Comparison of ENCODE assay signal across 8 cellular contexts in genomic region chr3:11271986-11272904, GRCh38. TPM values are rescaled to one million over a fixed set of nuclear protein-coding genes. Genes with fewer than 3 reads are reported as not detected.
DNase-seq lines count a peak whose midpoint lies in the region; FAIRE-seq and TF ChIP-seq lines count a peak whose summit lies in the region.

A gene with protein sequence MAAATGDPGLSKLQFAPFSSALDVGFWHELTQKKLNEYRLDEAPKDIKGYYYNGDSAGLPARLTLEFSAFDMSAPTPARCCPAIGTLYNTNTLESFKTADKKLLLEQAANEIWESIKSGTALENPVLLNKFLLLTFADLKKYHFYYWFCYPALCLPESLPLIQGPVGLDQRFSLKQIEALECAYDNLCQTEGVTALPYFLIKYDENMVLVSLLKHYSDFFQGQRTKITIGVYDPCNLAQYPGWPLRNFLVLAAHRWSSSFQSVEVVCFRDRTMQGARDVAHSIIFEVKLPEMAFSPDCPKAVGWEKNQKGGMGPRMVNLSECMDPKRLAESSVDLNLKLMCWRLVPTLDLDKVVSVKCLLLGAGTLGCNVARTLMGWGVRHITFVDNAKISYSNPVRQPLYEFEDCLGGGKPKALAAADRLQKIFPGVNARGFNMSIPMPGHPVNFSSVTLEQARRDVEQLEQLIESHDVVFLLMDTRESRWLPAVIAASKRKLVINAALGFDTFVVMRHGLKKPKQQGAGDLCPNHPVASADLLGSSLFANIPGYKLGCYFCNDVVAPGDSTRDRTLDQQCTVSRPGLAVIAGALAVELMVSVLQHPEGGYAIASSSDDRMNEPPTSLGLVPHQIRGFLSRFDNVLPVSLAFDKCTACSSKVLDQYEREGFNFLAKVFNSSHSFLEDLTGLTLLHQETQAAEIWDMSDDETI (plus strand): TSS chr3:11272397. CDS start chr3:11298696, 26,299 bp downstream.

- intact Hi-C loops in activated naive CD4-positive, alpha-beta T cell treated with anti-CD3 and anti-CD28 coated beads for 36 hours (cut with micrococcal nuclease): loop anchor here (1.0 to 5.0 kb wide), 6 partner anchors 19 to 1390 kb away; partner anchors contain the start of gene RAF1

- H3K27ac Mint-ChIP-seq in activated naive CD4-positive, alpha-beta T cell treated with anti-CD3 and anti-CD28 coated beads for 36 hours: peak within 1 kb of the TSS; percentile 93

- H3K9me3 Mint-ChIP-seq in activated naive CD4-positive, alpha-beta T cell treated with anti-CD3 and anti-CD28 coated beads for 36 hours: peaks cover 7% of the 10 kb centered on the region

- H3K27me3 ChIP-seq in neutrophil: no peaks in the 10 kb centered on the region

- TF ChIP-seq CTCF in HFF-Myc (IDR thresholded peaks at IDR 0.05; ENCODE audit: low read depth, low read length, missing control alignments) (no peak), neutrophil (IDR thresholded peaks at IDR 0.05) (peak; percentile 77)

- peak within 1 kb of the TSS; percentile 99 for H3K4me3 ChIP-seq in HFF-Myc (replicated peaks; ENCODE audit: low read depth, low read length)
- peak within 1 kb of the TSS; percentile 86 to 89 for H3K4me3 ChIP-seq in neutrophil (ENCODE audit: low read depth in 1 of 2, low read length in 1 of 2)

- CTCF ChIA-PET in activated naive CD4-positive, alpha-beta T cell treated with anti-CD3 and anti-CD28 coated beads for 36 hours (lab: Charles Lee): interaction anchor here (0.5 to 1.7 kb wide), 3 partner anchors 11 to 1085 kb away, joined by 3 to 4 read pairs (median 4); no protein-coding TSS in a partner anchor

- H3K4me1 ChIP-seq in neutrophil (ENCODE audit: control insufficient read depth in 1 of 2, insufficient read depth in 1 of 2, low read depth in 1 of 2, low read length in 1 of 2): peaks cover 61% of the 10 kb centered on the region in 2 experiments

- H3K27ac ChIP-seq in neutrophil (peak within 1 kb of the TSS; percentile 95), substantia nigra (ENCODE audit: low read depth, low read length, poor library complexity, severe bottlenecking) (peak within 1 kb of the TSS; percentile 75)

- H3K4me1 Mint-ChIP-seq in activated naive CD4-positive, alpha-beta T cell treated with anti-CD3 and anti-CD28 coated beads for 36 hours (ENCODE audit: low read depth): peaks cover 43% of the 10 kb centered on the region

- no peaks in the 10 kb centered on the region for H3K9me3 ChIP-seq in neutrophil

- FAIRE-seq in frontal cortex (lab: Jason Lieb, UNC): no peak

- peak within 1 kb of the TSS; percentile 93 for H3K4me3 Mint-ChIP-seq in activated naive CD4-positive, alpha-beta T cell treated with anti-CD3 and anti-CD28 coated beads for 36 hours

- DNase-seq in GM04503 (ENCODE audit: low read depth): peak; percentile 67
- DNase-seq in HFF-Myc (ENCODE audit: extremely low read depth, low read depth): peak; percentile 89
- peak; percentile 98 for DNase-seq in NAMALWA (ENCODE audit: low spot score)
- DNase-seq in SK-N-DZ (ENCODE audit: low spot score): peak; percentile 97
- DNase-seq in activated naive CD4-positive, alpha-beta T cell treated with anti-CD3 and anti-CD28 coated beads for 36 hours: peak; percentile 97
- DNase-seq in frontal cortex (ENCODE audit: low spot score in 2 of 2): peak; percentile 81 to 95
- peak; percentile 76 to 98 (median 91) for DNase-seq in substantia nigra (lab: John Stamatoyannopoulos, UW)

- peaks cover 21% of the 10 kb centered on the region for H3K36me3 Mint-ChIP-seq in activated naive CD4-positive, alpha-beta T cell treated with anti-CD3 and anti-CD28 coated beads for 36 hours (ENCODE audit: low read depth)

- H3K27me3 Mint-ChIP-seq in activated naive CD4-positive, alpha-beta T cell treated with anti-CD3 and anti-CD28 coated beads for 36 hours (ENCODE audit: low read depth): no peaks in the 10 kb centered on the region

- no peaks in the 10 kb centered on the region for H3K36me3 ChIP-seq in neutrophil

RNA-seq across cellular contexts. Expression of the gene that starts here (rescaled TPM):
- 31.4 and 37.8 TPM in 2 replicates for polyA plus RNA-seq in SK-N-DZ (2014; cell fraction: cytosol; rRNA removed)
- 30.9 and 35.2 TPM in 2 replicates for polyA plus RNA-seq in SK-N-DZ (2014; cell fraction: nucleus; rRNA removed)
- total RNA-seq in activated naive CD4-positive, alpha-beta T cell treated with anti-CD3 and anti-CD28 coated beads for 36 hours: 10 to 100 TPM; 25.9 to 27.0 TPM
- 19.2 TPM for total RNA-seq in frontal cortex

Comparison
In these comparisons a context has a peak if more than half of its experiments do, and no peak if none do; other contexts are left out.
1. Peak in every context shown above with its lines: DNase-seq, H3K4me3 ChIP-seq and H3K27ac ChIP-seq.